ENCODE assay signal across 18 cellular contexts in genomic region chr20:14568701-14569100, GRCh38.
"Had no signal": no experiment of that assay in that cellular context is flagged by ENCODE, and none has a peak within 500 bp of the region (broad histone marks: within the 10 kb centered on the region; RNA-seq: fewer than 3 reads in every experiment).

No MANE protein-coding gene starts in this region.

- H3K4me1 Mint-ChIP-seq: activated naive CD8-positive, alpha-beta T cell treated with anti-CD3 and anti-CD28 coated beads, Interleukin-2, amount 50 U/mL, for 24 hours; stimulated activated naive B cell treated with anti-CD40 and anti-IgM and Interleukin-4, amounts not matched to agents 10 μg/mL and 1 μg/mL and 100 μg/mL, for 72 hours had no signal

- H3K27me3 Mint-ChIP-seq: activated CD4-positive, alpha-beta memory T cell treated with anti-CD3 and anti-CD28 coated beads for 36 hours; activated naive CD8-positive, alpha-beta T cell treated with anti-CD3 and anti-CD28 coated beads, Interleukin-2, amount 50 U/mL, for 24 hours; stimulated activated naive B cell treated with anti-CD40 and anti-IgM and Interleukin-4, amounts not matched to agents 10 μg/mL and 1 μg/mL and 100 μg/mL, for 72 hours had no signal

- H3K36me3 Mint-ChIP-seq: activated CD4-positive, alpha-beta memory T cell treated with anti-CD3 and anti-CD28 coated beads for 36 hours; stimulated activated naive B cell treated with anti-CD40 and anti-IgM and Interleukin-4, amounts not matched to agents 10 μg/mL and 1 μg/mL and 100 μg/mL, for 72 hours had no signal

- H3K36me3 ChIP-seq: heart left ventricle, left lung, tibial nerve had no signal

- H3K4me3 ChIP-seq: heart left ventricle, left lung, tibial nerve had no signal

- FAIRE-seq: endometrium, frontal cortex had no signal

- H3K4me1 ChIP-seq: heart left ventricle, left lung had no signal

- H3K27ac ChIP-seq: heart left ventricle, left lung, tibial nerve had no signal

- ATAC-seq: activated naive CD8-positive, alpha-beta T cell treated with anti-CD3 and anti-CD28 coated beads, Interleukin-2, amount 50 U/mL, for 24 hours; heart left ventricle; left lung; right cardiac atrium; stimulated activated naive B cell treated with anti-CD40 and anti-IgM and Interleukin-4, amounts not matched to agents 10 μg/mL and 1 μg/mL and 100 μg/mL, for 72 hours had no signal

- H3K27me3 ChIP-seq: heart left ventricle, left lung, tibial nerve had no signal

- DNase-seq: activated CD4-positive, alpha-beta memory T cell treated with anti-CD3 and anti-CD28 coated beads for 36 hours; activated CD4-positive, alpha-beta T cell treated with anti-CD3 and anti-CD28 coated beads for 1 hour; activated naive CD4-positive, alpha-beta T cell; activated naive CD8-positive, alpha-beta T cell treated with anti-CD3 and anti-CD28 coated beads, Interleukin-2, amount 50 U/mL, for 24 hours; activated T-cell treated with anti-CD3 and anti-CD28 coated beads, Interleukin-2, amount 50 U/mL, for 48 hours; dermis blood vessel endothelial cell; heart left ventricle; islet precursor cell; left lung; mesenchymal stem cell; right cardiac atrium; stimulated activated CD4-positive, alpha-beta T cell treated with anti-CD3 and anti-CD28 coated beads, Interleukin-2, amount 100 ng/mL, for 24 hours; stimulated activated naive B cell treated with anti-CD40 and anti-IgM and Interleukin-4, amounts not matched to agents 10 μg/mL and 1 μg/mL and 100 μg/mL, for 72 hours; T-helper 9 cell had no signal

- H3K4me3 Mint-ChIP-seq: activated CD4-positive, alpha-beta memory T cell treated with anti-CD3 and anti-CD28 coated beads for 36 hours; activated naive CD8-positive, alpha-beta T cell treated with anti-CD3 and anti-CD28 coated beads, Interleukin-2, amount 50 U/mL, for 24 hours; stimulated activated naive B cell treated with anti-CD40 and anti-IgM and Interleukin-4, amounts not matched to agents 10 μg/mL and 1 μg/mL and 100 μg/mL, for 72 hours had no signal

- H3K27ac Mint-ChIP-seq: activated CD4-positive, alpha-beta memory T cell treated with anti-CD3 and anti-CD28 coated beads for 36 hours; activated naive CD8-positive, alpha-beta T cell treated with anti-CD3 and anti-CD28 coated beads, Interleukin-2, amount 50 U/mL, for 24 hours; brain; stimulated activated naive B cell treated with anti-CD40 and anti-IgM and Interleukin-4, amounts not matched to agents 10 μg/mL and 1 μg/mL and 100 μg/mL, for 72 hours had no signal
